21 cellular contexts compared by ENCODE assay signal in the genomic region with DNA sequence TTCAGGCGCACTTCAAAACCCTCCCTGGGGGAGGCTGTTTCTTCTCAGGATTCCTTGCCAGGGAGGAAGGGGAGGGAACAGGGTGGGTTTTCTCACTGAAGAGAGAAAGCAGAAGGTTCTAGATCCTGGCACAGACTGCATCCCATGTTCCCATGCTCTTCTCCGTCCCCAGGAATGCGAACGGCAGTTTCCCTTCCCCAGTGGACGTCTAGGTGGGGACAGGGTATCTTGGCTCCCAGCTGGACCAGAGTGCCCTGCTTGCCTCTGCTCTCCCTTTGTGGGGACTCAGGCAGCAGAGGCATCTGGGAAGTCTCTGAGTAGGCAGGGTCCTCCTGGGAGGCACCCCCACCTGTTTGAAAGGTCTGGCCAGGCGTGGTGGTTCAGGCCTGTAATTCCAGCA.
"Had no signal": no experiment of that assay in that cellular context is flagged by ENCODE, and none has a peak within 500 bp of the region (broad histone marks: within the 10 kb centered on the region; RNA-seq: fewer than 3 reads in every experiment).

No MANE protein-coding gene starts in this region.

- H3K36me3 ChIP-seq: sigmoid colon, thyroid gland had no signal

- ATAC-seq: effector memory CD8-positive, alpha-beta T cell; left lobe of liver; mucosa of descending colon; stimulated activated effector memory CD8-positive, alpha-beta T cell treated with anti-CD3 and anti-CD28 coated beads, Interleukin-12 subunit alpha, Interleukin-12 subunit beta, amount 100 ng/mL, for 72 hours had no signal

- H3K27me3 ChIP-seq: neutrophil, sigmoid colon, stomach, thyroid gland, vagina had no signal

- H3K9me3 ChIP-seq: neutrophil, thyroid gland had no signal

- H3K27me3 Mint-ChIP-seq: effector memory CD8-positive, alpha-beta T cell; memory B cell; naive B cell; progenitor cell of endocrine pancreas had no signal

- H3K9ac ChIP-seq: parathyroid adenoma had no signal

- H3K4me1 ChIP-seq: parathyroid adenoma had no signal

- H3K9me3 Mint-ChIP-seq: mesothelial cell of epicardium; stimulated activated effector memory CD8-positive, alpha-beta T cell treated with anti-CD3 and anti-CD28 coated beads, Interleukin-12 subunit alpha, Interleukin-12 subunit beta, amount 100 ng/mL, for 72 hours had no signal

- DNase-seq: cortex of kidney; effector memory CD8-positive, alpha-beta T cell; kidney; mucosa of descending colon; naive B cell; sigmoid colon; stimulated activated CD4-positive, alpha-beta T cell treated with anti-CD3 and anti-CD28 coated beads, Interleukin-2, amount 100 ng/mL, for 24 hours; stimulated activated CD4-positive, alpha-beta T cell treated with anti-CD3 and anti-CD28 coated beads, Interleukin-4, amount 100 ng/mL, for 24 hours; stimulated activated naive CD4-positive, alpha-beta T cell treated with Interleukin-2 at 50 U/mL for 16 hours; stomach; thyroid gland; trophoblast cell had no signal

- H3K4me3 Mint-ChIP-seq: effector memory CD8-positive, alpha-beta T cell; memory B cell; mesothelial cell of epicardium; stimulated activated effector memory CD8-positive, alpha-beta T cell treated with anti-CD3 and anti-CD28 coated beads, Interleukin-12 subunit alpha, Interleukin-12 subunit beta, amount 100 ng/mL, for 72 hours had no signal

- H3K27ac Mint-ChIP-seq: effector memory CD8-positive, alpha-beta T cell; memory B cell; mesothelial cell of epicardium; progenitor cell of endocrine pancreas; stimulated activated effector memory CD8-positive, alpha-beta T cell treated with anti-CD3 and anti-CD28 coated beads, Interleukin-12 subunit alpha, Interleukin-12 subunit beta, amount 100 ng/mL, for 72 hours had no signal

- H3K4me3 ChIP-seq: lung, mucosa of descending colon, sigmoid colon, stomach, thyroid gland, vagina had no signal

- H3K27ac ChIP-seq: neutrophil, parathyroid adenoma, sigmoid colon, stomach, thyroid gland, vagina had no signal
